18 cellular contexts compared by ENCODE assay signal in genomic region chr14:71473843-71474242, GRCh38.
"Had no signal": no experiment of that assay in that cellular context is flagged by ENCODE, and none has a peak within 500 bp of the region (broad histone marks: within the 10 kb centered on the region; RNA-seq: fewer than 3 reads in every experiment).

No MANE protein-coding gene starts in this region.

- H3K36me3 Mint-ChIP-seq: natural killer cell, WTC11 had no signal

- H3K27ac Mint-ChIP-seq: memory B cell; stimulated activated effector memory CD8-positive, alpha-beta T cell treated with anti-CD3 and anti-CD28 coated beads, Interleukin-12 subunit alpha, Interleukin-12 subunit beta, amount 100 ng/mL, for 72 hours; WTC11 had no signal

- H3K27ac ChIP-seq: esophagus squamous epithelium, left ventricle myocardium inferior, tibial artery had no signal

- H3K4me3 ChIP-seq: esophagus squamous epithelium, left ventricle myocardium inferior, tibial artery had no signal

- FAIRE-seq: urothelium cell line had no signal

- H3K27me3 Mint-ChIP-seq: memory B cell had no signal

- H3K27me3 ChIP-seq: esophagus squamous epithelium, tibial artery had no signal

- H3K9me3 ChIP-seq: esophagus squamous epithelium, left ventricle myocardium inferior, tibial artery had no signal

- ATAC-seq: natural killer cell; stimulated activated effector memory CD8-positive, alpha-beta T cell treated with anti-CD3 and anti-CD28 coated beads, Interleukin-12 subunit alpha, Interleukin-12 subunit beta, amount 100 ng/mL, for 72 hours; WTC11 had no signal

- H3K4me3 Mint-ChIP-seq: memory B cell; natural killer cell; stimulated activated effector memory CD8-positive, alpha-beta T cell treated with anti-CD3 and anti-CD28 coated beads, Interleukin-12 subunit alpha, Interleukin-12 subunit beta, amount 100 ng/mL, for 72 hours; WTC11 had no signal

- H3K9me3 Mint-ChIP-seq: memory B cell; natural killer cell; stimulated activated effector memory CD8-positive, alpha-beta T cell treated with anti-CD3 and anti-CD28 coated beads, Interleukin-12 subunit alpha, Interleukin-12 subunit beta, amount 100 ng/mL, for 72 hours; WTC11 had no signal

- H3K36me3 ChIP-seq: esophagus squamous epithelium, left ventricle myocardium inferior, tibial artery had no signal

- DNase-seq: activated CD4-positive, alpha-beta T cell treated with anti-CD3 and anti-CD28 coated beads for 4 hours; activated CD8-positive, alpha-beta memory T cell treated with anti-CD3 and anti-CD28 coated beads, Interleukin-2, amount 50 U/mL, for 48 hours; activated naive CD4-positive, alpha-beta T cell; cortex of kidney; effector CD4-positive, alpha-beta T cell; esophagus squamous epithelium; glutamatergic neuron; hypothalamus; left ventricle myocardium inferior; natural killer cell; stimulated activated CD4-positive, alpha-beta T cell treated with anti-CD3 and anti-CD28 coated beads, Interleukin-12 subunit alpha, Interleukin-12 subunit beta, amount 100 ng/mL, for 4 hours; stimulated activated CD4-positive, alpha-beta T cell treated with anti-CD3 and anti-CD28 coated beads, Interleukin-2, amount 100 ng/mL, for 24 hours; T-helper 2 cell; tibial artery had no signal
